15 cellular contexts compared by ENCODE assay signal in genomic region chr12:12909995-12910391, GRCh38. TPM values are rescaled to one million over a fixed set of nuclear protein-coding genes. Genes with fewer than 3 reads are reported as not detected.
A peak's percentile ranks its signal among the peaks of the same experiment; 100 is the strongest.
DNase-seq lines count a peak whose midpoint lies in the region; ATAC-seq and TF ChIP-seq lines count a peak whose summit lies in the region.
"Had no signal": no experiment of that assay in that cellular context is flagged by ENCODE, and none has a peak within 500 bp of the region (broad histone marks: within the 10 kb centered on the region; RNA-seq: fewer than 3 reads in every experiment).

No MANE protein-coding gene starts in this region.

- no peak for TF ChIP-seq EP300 in gastroesophageal sphincter (IDR thresholded peaks at IDR 0.05)
- no peak for TF ChIP-seq EP300 in ovary (IDR thresholded peaks at IDR 0.05)

- H3K4me3 ChIP-seq in gastroesophageal sphincter (no peak overlapping the region), ovary (no peak overlapping the region), spleen (no peak overlapping the region)

- intact Hi-C loops in Calu3 (cut with micrococcal nuclease; ENCODE audit: unreplicated experiment), result no loop called here
- intact Hi-C loops in ovary (cut with DNase I), result loop anchor here in 3 of 4 donors (5.0 to 10.0 kb wide), 4 partner anchors 75 to 295 kb away; no protein-coding TSS in a partner anchor
- intact Hi-C loops in spleen (cut with DNase I; ENCODE audit: low total_unique reads), result no loop called here

- CTCF ChIA-PET in Calu3 (lab: Charles Lee), result interaction anchor here (0.6 to 0.9 kb wide), 2 partner anchors 66 to 98 kb away, joined by 3 read pairs; no protein-coding TSS in a partner anchor

- no peaks in the 10 kb centered on the region for H3K27me3 ChIP-seq in gastroesophageal sphincter
- H3K27me3 ChIP-seq in ovary, result no peaks in the 10 kb centered on the region
- no peaks in the 10 kb centered on the region for H3K27me3 ChIP-seq in spleen (replicated peaks in 1 of 7)

- ATAC-seq in gastroesophageal sphincter (peak; percentile 23), GM21723 (IDR thresholded peaks at IDR 0.05; ENCODE audit: unreplicated experiment) (no peak)

- peaks cover 90% of the 10 kb centered on the region for H3K4me1 Mint-ChIP-seq in Calu3 (ENCODE audit: low read depth, unreplicated experiment)

- H3K4me1 ChIP-seq in gastroesophageal sphincter (peaks cover 0 to 7% (median 0%) of the 10 kb centered on the region in 3 donors), ovary (ENCODE audit: insufficient read depth) (peaks cover 10% of the 10 kb centered on the region), spleen (peaks cover 5 to 18% (median 15%) of the 10 kb centered on the region in 6 donors)

- no peaks in the 10 kb centered on the region for H3K9me3 Mint-ChIP-seq in Calu3 (ENCODE audit: low read depth, unreplicated experiment)

- peak overlapping the region; percentile 62 for H3K4me3 Mint-ChIP-seq in Calu3 (ENCODE audit: low read depth, unreplicated experiment)

- H3K27me3 Mint-ChIP-seq in Calu3 (ENCODE audit: unreplicated experiment), result no peaks in the 10 kb centered on the region

- BruUV-seq in Calu3 (replicated peaks; lab: Mats Ljungman, UMichigan), result no TSS peak

- H3K36me3 Mint-ChIP-seq in Calu3 (ENCODE audit: insufficient read depth, unreplicated experiment), result peaks cover 100% of the 10 kb centered on the region

- DNase-seq in Calu3 (no peak), SK-MEL-5 (ENCODE audit: low read depth, low spot score) (peak; percentile 75), ovary (peak; percentile 56 to 64 (median 59)), AML-193 (lab: John Stamatoyannopoulos, UW) (no peak), spleen (no peak)
- no peak for DNase-seq in stimulated activated CD4-positive, alpha-beta T cell treated with anti-CD3 and anti-CD28 coated beads, Interleukin-2, amount 100 ng/mL, for 48 hours
- DNase-seq: H7, kidney, NCI-H526, T-helper 1 cell had no signal

- WGBS in gastroesophageal sphincter (ENCODE audit: low coverage in 1 of 2), 2 donors, result 32 to 75% methylated on average over 1 to 4 of the region's 4 CpGs
- WGBS in ovary, 3 donors, result 5 to 17% (median 8%) methylated on average over 4 of the region's 4 CpGs
- 31 to 46% (median 38%) methylated on average over 4 of the region's 4 CpGs for WGBS in spleen, 5 donors

- H3K27ac Mint-ChIP-seq in Calu3 (ENCODE audit: unreplicated experiment), result peak overlapping the region; percentile 66
- H3K27ac Mint-ChIP-seq: progenitor cell of endocrine pancreas had no signal

- TF ChIP-seq CTCF in Calu3 (IDR thresholded peaks at IDR 0.05; ENCODE audit: unreplicated experiment) (no peak), gastroesophageal sphincter (IDR thresholded peaks at IDR 0.05) (no peak), ovary (IDR thresholded peaks at IDR 0.05) (no peak), spleen (IDR thresholded peaks at IDR 0.05 in 8 of 11, conservative IDR thresholded peaks at IDR 0.05 in 3 of 11) (no peak)

- peak overlapping the region in 2 of 4 donors; percentile 19 to 35 for H3K27ac ChIP-seq in gastroesophageal sphincter
- peak overlapping the region; percentile 46 to 84 for H3K27ac ChIP-seq in ovary
- no peak overlapping the region for H3K27ac ChIP-seq in spleen

- H3K36me3 ChIP-seq in gastroesophageal sphincter (no peaks in the 10 kb centered on the region), ovary (no peaks in the 10 kb centered on the region), spleen (no peaks in the 10 kb centered on the region)

- H3K9me3 ChIP-seq in gastroesophageal sphincter (no peaks in the 10 kb centered on the region), ovary (no peaks in the 10 kb centered on the region), spleen (no peaks in the 10 kb centered on the region)

- TF ChIP-seq POLR2A in gastroesophageal sphincter (IDR thresholded peaks at IDR 0.05) (no peak), ovary (IDR thresholded peaks at IDR 0.05) (no peak), spleen (IDR thresholded peaks at IDR 0.05) (no peak)

- in situ Hi-C loops in SK-MEL-5 (cut with HindIII; ENCODE audit: low pct_unique_long_range_greater_than_20kb, low sequenced_read_pairs), result no loop called here

RNA-seq across cellular contexts. Expression of gene GPRC5A, which starts 18.6 kb away (rescaled TPM):
- total RNA-seq in Calu3 (2022), result 742 and 748 TPM in 2 replicates
- 13.9 and 17.6 TPM in 2 replicates for total RNA-seq in SK-MEL-5 (2014; rRNA removed; shearing (Covaris generic))
- 15.1 and 26.8 TPM in 2 replicates for polyA plus RNA-seq in SK-MEL-5 (2015; cell fraction: cytosol; rRNA removed)
- polyA plus RNA-seq in SK-MEL-5 (2015; cell fraction: nucleus; rRNA removed), result 5.6 and 9.0 TPM in 2 replicates
- total RNA-seq in gastroesophageal sphincter, result 10 to 100 TPM in 1 of 4 donors, 1 to 10 TPM in 3; 1.4 to 21.9 (median 3.0) TPM
- 10 to 100 TPM; 24.1 to 71.5 (median 43.5) TPM for total RNA-seq in ovary
- polyA plus RNA-seq in ovary, result 1 to 10 TPM; 6.5 to 8.5 TPM
- total RNA-seq in spleen, result 1 to 10 TPM in 3 of 7 donors, under 1 TPM in 4; 0.09 to 3.0 (median 0.69) TPM
- polyA plus RNA-seq in spleen, result under 1 TPM; 0.09 to 0.18 (median 0.13) TPM

RNA-seq across cellular contexts. Expression of gene GPRC5D, which starts 42.0 kb away (rescaled TPM):
- total RNA-seq in Calu3 (2022) (not detected in 2 replicates), gastroesophageal sphincter (not detected), ovary (under 1 TPM in 1 of 7 donors, not detected in 6; 0.37 TPM), spleen (1 to 10 TPM in 1 of 7 donors, under 1 TPM in 3, not detected in 3; 0.40 to 1.4 (median 0.48) TPM)
- not detected in 2 replicates for total RNA-seq in SK-MEL-5 (2014; rRNA removed; shearing (Covaris generic))
- not detected in 2 replicates for polyA plus RNA-seq in SK-MEL-5 (2015; cell fraction: cytosol; rRNA removed)
- not detected in 2 replicates for polyA plus RNA-seq in SK-MEL-5 (2015; cell fraction: nucleus; rRNA removed)
- polyA plus RNA-seq in ovary (under 1 TPM in 1 of 2 donors, not detected in 1; 0.22 TPM), spleen (under 1 TPM in 1 of 3 donors, not detected in 2; 0.23 TPM)
- total RNA-seq: astrocyte, epithelial cell of proximal tubule, progenitor cell of endocrine pancreas had no signal

Comparison
In these comparisons a context has a peak if more than half of its experiments do, and no peak if none do; other contexts are left out.
1. DNase-seq: peak in SK-MEL-5 (single experiment) and ovary (5 of 5); none in Calu3 (single experiment), AML-193 (0 of 2), spleen (single experiment) and stimulated activated CD4-positive, alpha-beta T cell treated with anti-CD3 and anti-CD28 coated beads, Interleukin-2, amount 100 ng/mL, for 48 hours (0 of 2).
2. H3K27ac ChIP-seq: peak in ovary (2 of 2); none in spleen (0 of 8).
3. RNA of gene GPRC5A, which starts 18.6 kb away (total RNA-seq): 742 to 748 TPM in Calu3; 24.1 to 71.5 TPM in ovary, 13.9 to 17.6 TPM in SK-MEL-5, 1.4 to 21.9 TPM in gastroesophageal sphincter and 0.09 to 3.0 TPM in spleen; every median in the first group is over 10 times any median in the second.
4. intact Hi-C loops: an anchor here in ovary (5.0 to 10.0 kb wide); none called in Calu3 and spleen.